18 cellular contexts compared by ENCODE assay signal in the genomic region with DNA sequence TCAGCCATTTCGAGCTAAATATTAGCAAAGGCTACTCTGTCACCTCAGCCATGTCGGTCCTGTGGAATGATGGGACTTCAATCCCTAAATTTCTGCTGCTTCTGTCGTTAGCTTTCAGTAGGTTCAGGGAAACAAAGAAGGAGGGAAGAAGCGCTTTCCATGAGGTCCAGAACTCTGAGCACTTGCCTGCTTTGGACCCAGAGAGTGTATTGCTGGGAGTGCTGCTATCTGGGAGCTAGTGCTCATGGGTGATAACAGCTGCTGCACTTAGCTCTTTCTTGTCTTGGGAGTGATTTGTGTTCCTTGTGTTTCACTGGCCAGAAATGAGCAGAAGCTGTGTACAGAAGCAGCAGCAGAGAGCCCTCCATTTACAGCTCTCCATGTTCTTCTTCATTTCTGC.
DNase-seq lines count a peak whose midpoint lies in the region; ATAC-seq, FAIRE-seq and TF ChIP-seq lines count a peak whose summit lies in the region.
"Had no signal": no experiment of that assay in that cellular context is flagged by ENCODE, and none has a peak within 500 bp of the region (broad histone marks: within the 10 kb centered on the region; RNA-seq: fewer than 3 reads in every experiment).

No MANE protein-coding gene starts in this region.

- no peak overlapping the region for H3K4me2 ChIP-seq in HepG2 (ENCODE audit: low read depth, low read length)

- no peak for FAIRE-seq in HepG2 (lab: Jason Lieb, UNC)

- peak overlapping the region; percentile 55 to 73 (median 73) for H3K27ac Mint-ChIP-seq in nephron
- peak overlapping the region; percentile 13 for H3K27ac Mint-ChIP-seq in type B pancreatic cell
- H3K27ac Mint-ChIP-seq: IgD-negative memory B cell had no signal

- H4K20me1 ChIP-seq in HepG2 (ENCODE audit: insufficient read depth, low read length), result no peaks in the 10 kb centered on the region

- no peak for TF ChIP-seq POLR2A in right lobe of liver (IDR thresholded peaks at IDR 0.05)
- no peak for TF ChIP-seq POLR2A in HepG2 (IDR thresholded peaks at IDR 0.05; ENCODE audit: insufficient read depth in 1 of 2, low read depth in 2 of 2, low read length in 2 of 2)

- H2AFZ ChIP-seq in HepG2 (ENCODE audit: low read length), result no peak overlapping the region

- H3K79me2 ChIP-seq in HepG2 (ENCODE audit: insufficient read depth, low read length), result no peaks in the 10 kb centered on the region

- H3K27ac ChIP-seq in right lobe of liver, result no peak overlapping the region
- H3K27ac ChIP-seq in HepG2 (ENCODE audit: extremely low read length, insufficient read depth, low read length), result no peak overlapping the region
- H3K27ac ChIP-seq: C4-2B, SJCRH30 had no signal

- H3K9ac ChIP-seq in HepG2 (ENCODE audit: insufficient read depth, low read depth, low read length), result no peak overlapping the region

- in situ Hi-C loops in HepG2 (cut with HindIII; ENCODE audit: extremely low pct_ligation_motif_present, low pct_unique_long_range_greater_than_20kb) (no loop called here), KBM-7 (cut with MboI; ENCODE audit: low pct_unique_long_range_greater_than_20kb, low sequenced_read_pairs) (no loop called here)

- DNase-seq in right lobe of liver (no peak), HepG2 (ENCODE audit: low spot score) (no peak), amniotic epithelial cell (ENCODE audit: low read depth) (peak; percentile 10), type B pancreatic cell (ENCODE audit: extremely low spot score, unreplicated experiment) (no peak), KBM-7 (no peak)
- no peak for DNase-seq in activated naive CD4-positive, alpha-beta T cell (lab: John Stamatoyannopoulos, UW)
- DNase-seq: NCI-H1105 treated with DMSO at 0.1 percent for 48 hours; NCI-H1694 treated with DMSO at 0.1 percent for 48 hours; NCI-H2107; NCI-H69; NK-92 treated with Interleukin-12 subunit alpha and Interleukin-12 subunit beta, amount 100 ng/mL, for 24 hours; RPMI8226; SJCRH30 had no signal

- TF ChIP-seq EP300 in HepG2 (IDR thresholded peaks at IDR 0.05; ENCODE audit: low read depth in 2 of 2, low read length in 2 of 2), result no peak
- no peak for TF ChIP-seq EP300 in HepG2 (CRISPR knock-in tag; IDR thresholded peaks at IDR 0.05; ENCODE audit: borderline replicate concordance)

- H3K4me1 Mint-ChIP-seq in nephron (peaks cover 28% of the 10 kb centered on the region), type B pancreatic cell (ENCODE audit: unreplicated experiment) (peaks cover 15% of the 10 kb centered on the region)
- H3K4me1 Mint-ChIP-seq: IgD-negative memory B cell had no signal

- H3K9me3 ChIP-seq in right lobe of liver (no peaks in the 10 kb centered on the region), HepG2 (ENCODE audit: low read length) (no peaks in the 10 kb centered on the region)
- H3K9me3 ChIP-seq: HAP-1, SJCRH30 had no signal

- CTCF ChIA-PET in HepG2 (lab: Yijun Ruan, JAX; ENCODE audit: low intra/inter-chr PET ratio, low total read pairs), result no interaction called here

- H3K36me3 Mint-ChIP-seq in nephron (ENCODE audit: low read depth), result no peaks in the 10 kb centered on the region
- no peaks in the 10 kb centered on the region for H3K36me3 Mint-ChIP-seq in type B pancreatic cell

- H3K36me3 ChIP-seq in right lobe of liver (no peaks in the 10 kb centered on the region), HepG2 (replicated peaks in 1 of 2; ENCODE audit: control insufficient read depth in 1 of 2, insufficient read depth in 2 of 2, low read length in 2 of 2) (no peaks in the 10 kb centered on the region)
- H3K36me3 ChIP-seq: HAP-1, SJCRH30 had no signal

- H3K27me3 ChIP-seq in right lobe of liver (no peaks in the 10 kb centered on the region), HepG2 (ENCODE audit: control insufficient read depth in 1 of 2, insufficient read depth in 2 of 2, low read length in 2 of 2) (no peaks in the 10 kb centered on the region)
- H3K27me3 ChIP-seq: SJCRH30 had no signal

- 19% methylated on average over 4 of the region's 4 CpGs for WGBS in right lobe of liver (ENCODE audit: insufficient coverage, low coverage, low lambda C conversion rate, missing lambda C conversion rate)
- 0% methylated on average over 4 of the region's 4 CpGs for WGBS in HepG2 (ENCODE audit: low lambda C conversion rate)

- BruUV-seq in HepG2 (replicated peaks; lab: Mats Ljungman, UMichigan), result no TSS peak

- H3K4me3 ChIP-seq in right lobe of liver, result no peak overlapping the region
- H3K4me3 ChIP-seq in HepG2 (replicated peaks in 1 of 3; ENCODE audit: insufficient read depth in 1 of 3, low read depth in 2 of 3, low read length in 3 of 3), result no peak overlapping the region
- H3K4me3 ChIP-seq: HAP-1, SJCRH30 had no signal

- H3K4me3 Mint-ChIP-seq in nephron, result no peak overlapping the region
- H3K4me3 Mint-ChIP-seq in type B pancreatic cell, result no peak overlapping the region
- H3K4me3 Mint-ChIP-seq: IgD-negative memory B cell had no signal

- no peaks in the 10 kb centered on the region for H3K27me3 Mint-ChIP-seq in nephron (ENCODE audit: low read depth)
- no peaks in the 10 kb centered on the region for H3K27me3 Mint-ChIP-seq in type B pancreatic cell

- intact Hi-C loops in right lobe of liver (cut with DNase I), result no loop called here
- intact Hi-C loops in HepG2 (cut with micrococcal nuclease; ENCODE audit: unreplicated experiment), result no loop called here

- TF ChIP-seq RAD21 in HepG2 (CRISPR knock-in tag; IDR thresholded peaks at IDR 0.05), result no peak

- TF ChIP-seq CTCF in right lobe of liver (IDR thresholded peaks at IDR 0.05) (no peak), HepG2 (CRISPR knock-in tag; IDR thresholded peaks at IDR 0.05) (no peak), nephron (IDR thresholded peaks at IDR 0.05; ENCODE audit: unreplicated experiment in 3 of 3) (no peak), type B pancreatic cell (conservative IDR thresholded peaks at IDR 0.05) (no peak)

- ATAC-seq in right lobe of liver, result peak; percentile 31 to 52 (median 46)
- no peak for ATAC-seq in HepG2
- ATAC-seq in GM21528 (IDR thresholded peaks at IDR 0.05; ENCODE audit: low FRiP score, unreplicated experiment), result no peak

- POLR2A ChIA-PET in HepG2 (lab: Yijun Ruan, JAX), result no interaction called here

- no peaks in the 10 kb centered on the region for H3K9me3 Mint-ChIP-seq in nephron
- H3K9me3 Mint-ChIP-seq in type B pancreatic cell, result no peaks in the 10 kb centered on the region
- H3K9me3 Mint-ChIP-seq: IgD-negative memory B cell had no signal

- H3K4me1 ChIP-seq in right lobe of liver (peaks cover 0 to 6% (median 0%) of the 10 kb centered on the region in 4 donors), HepG2 (ENCODE audit: insufficient read depth, low read length) (no peaks in the 10 kb centered on the region)
- H3K4me1 ChIP-seq: SJCRH30 had no signal

TF ChIP-seq in HepG2, 621 proteins besides CTCF, POLR2A, EP300 and RAD21:
- no peak for TF ChIP-seq ZNF230 (CRISPR knock-in tag; IDR thresholded peaks at IDR 0.05)
- TF ChIP-seq, protein P1, sequence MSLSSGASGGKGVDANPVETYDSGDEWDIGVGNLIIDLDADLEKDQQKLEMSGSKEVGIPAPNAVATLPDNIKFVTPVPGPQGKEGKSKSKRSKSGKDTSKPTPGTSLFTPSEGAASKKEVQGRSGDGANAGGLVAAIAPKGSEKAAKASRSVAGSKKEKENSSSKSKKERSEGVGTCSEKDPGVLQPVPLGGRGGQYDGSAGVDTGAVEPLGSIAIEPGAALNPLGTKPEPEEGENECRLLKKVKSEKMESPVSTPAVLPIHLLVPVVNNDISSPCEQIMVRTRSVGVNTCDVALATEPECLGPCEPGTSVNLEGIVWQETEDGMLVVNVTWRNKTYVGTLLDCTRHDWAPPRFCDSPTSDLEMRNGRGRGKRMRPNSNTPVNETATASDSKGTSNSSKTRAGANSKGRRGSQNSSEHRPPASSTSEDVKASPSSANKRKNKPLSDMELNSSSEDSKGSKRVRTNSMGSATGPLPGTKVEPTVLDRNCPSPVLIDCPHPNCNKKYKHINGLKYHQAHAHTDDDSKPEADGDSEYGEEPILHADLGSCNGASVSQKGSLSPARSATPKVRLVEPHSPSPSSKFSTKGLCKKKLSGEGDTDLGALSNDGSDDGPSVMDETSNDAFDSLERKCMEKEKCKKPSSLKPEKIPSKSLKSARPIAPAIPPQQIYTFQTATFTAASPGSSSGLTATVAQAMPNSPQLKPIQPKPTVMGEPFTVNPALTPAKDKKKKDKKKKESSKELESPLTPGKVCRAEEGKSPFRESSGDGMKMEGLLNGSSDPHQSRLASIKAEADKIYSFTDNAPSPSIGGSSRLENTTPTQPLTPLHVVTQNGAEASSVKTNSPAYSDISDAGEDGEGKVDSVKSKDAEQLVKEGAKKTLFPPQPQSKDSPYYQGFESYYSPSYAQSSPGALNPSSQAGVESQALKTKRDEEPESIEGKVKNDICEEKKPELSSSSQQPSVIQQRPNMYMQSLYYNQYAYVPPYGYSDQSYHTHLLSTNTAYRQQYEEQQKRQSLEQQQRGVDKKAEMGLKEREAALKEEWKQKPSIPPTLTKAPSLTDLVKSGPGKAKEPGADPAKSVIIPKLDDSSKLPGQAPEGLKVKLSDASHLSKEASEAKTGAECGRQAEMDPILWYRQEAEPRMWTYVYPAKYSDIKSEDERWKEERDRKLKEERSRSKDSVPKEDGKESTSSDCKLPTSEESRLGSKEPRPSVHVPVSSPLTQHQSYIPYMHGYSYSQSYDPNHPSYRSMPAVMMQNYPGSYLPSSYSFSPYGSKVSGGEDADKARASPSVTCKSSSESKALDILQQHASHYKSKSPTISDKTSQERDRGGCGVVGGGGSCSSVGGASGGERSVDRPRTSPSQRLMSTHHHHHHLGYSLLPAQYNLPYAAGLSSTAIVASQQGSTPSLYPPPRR (CRISPR knock-in tag; IDR thresholded peaks at IDR 0.05; ENCODE audit: borderline replicate concordance), result no peak
- TF ChIP-seq, protein P2, sequence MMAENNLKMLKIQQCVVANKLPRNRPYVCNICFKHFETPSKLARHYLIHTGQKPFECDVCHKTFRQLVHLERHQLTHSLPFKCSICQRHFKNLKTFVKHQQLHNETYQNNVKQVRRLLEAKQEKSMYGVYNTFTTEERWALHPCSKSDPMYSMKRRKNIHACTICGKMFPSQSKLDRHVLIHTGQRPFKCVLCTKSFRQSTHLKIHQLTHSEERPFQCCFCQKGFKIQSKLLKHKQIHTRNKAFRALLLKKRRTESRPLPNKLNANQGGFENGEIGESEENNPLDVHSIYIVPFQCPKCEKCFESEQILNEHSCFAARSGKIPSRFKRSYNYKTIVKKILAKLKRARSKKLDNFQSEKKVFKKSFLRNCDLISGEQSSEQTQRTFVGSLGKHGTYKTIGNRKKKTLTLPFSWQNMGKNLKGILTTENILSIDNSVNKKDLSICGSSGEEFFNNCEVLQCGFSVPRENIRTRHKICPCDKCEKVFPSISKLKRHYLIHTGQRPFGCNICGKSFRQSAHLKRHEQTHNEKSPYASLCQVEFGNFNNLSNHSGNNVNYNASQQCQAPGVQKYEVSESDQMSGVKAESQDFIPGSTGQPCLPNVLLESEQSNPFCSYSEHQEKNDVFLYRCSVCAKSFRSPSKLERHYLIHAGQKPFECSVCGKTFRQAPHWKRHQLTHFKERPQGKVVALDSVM (CRISPR knock-in tag; IDR thresholded peaks at IDR 0.05), result no peak

Comparison
In these comparisons a context has a peak if more than half of its experiments do, and no peak if none do; other contexts are left out.
1. ATAC-seq: peak in right lobe of liver (4 of 4); none in HepG2 (single experiment) and GM21528 (single experiment).